Comparison of ENCODE assay signal across 1 cellular context in genomic region chr1:212121772-212122171, GRCh38.
TF ChIP-seq lines count a peak whose summit lies in the region.

No MANE protein-coding gene starts in this region.

TF ChIP-seq in K562, 482 proteins besides CTCF, POLR2A, EP300 and RAD21 (continued from another document and continues in another):
- TF ChIP-seq DEAF1 (CRISPR knock-in tag; IDR thresholded peaks at IDR 0.05) (no peak), DMBX1 (CRISPR knock-in tag; IDR thresholded peaks at IDR 0.05; ENCODE audit: borderline replicate concordance) (no peak), ZNF764 (CRISPR knock-in tag; IDR thresholded peaks at IDR 0.05; ENCODE audit: low read depth) (no peak), ETV5 (CRISPR knock-in tag; IDR thresholded peaks at IDR 0.05; ENCODE audit: low read depth) (no peak), KAT8 (IDR thresholded peaks at IDR 0.05; ENCODE audit: low read depth) (no peak), ERF (CRISPR knock-in tag; IDR thresholded peaks at IDR 0.05) (no peak), RBM22 (IDR thresholded peaks at IDR 0.05; ENCODE audit: low read depth, low read length, poor library complexity, severe bottlenecking) (no peak), SRSF3 (IDR thresholded peaks at IDR 0.05; ENCODE audit: insufficient read depth, low read length) (no peak), POLR2G (IDR thresholded peaks at IDR 0.05; ENCODE audit: low read depth, low read length) (no peak), ZNF146 (CRISPR knock-in tag; IDR thresholded peaks at IDR 0.05; ENCODE audit: unreplicated experiment) (no peak), NFE2L1 (tag; IDR thresholded peaks at IDR 0.05; ENCODE audit: borderline replicate concordance, low read depth) (no peak), BCLAF1 (IDR thresholded peaks at IDR 0.05; ENCODE audit: borderline replicate concordance in 1 of 2, control insufficient read depth in 1 of 2, low read depth in 2 of 2, low read length in 1 of 2) (no peak), SREBF1 (IDR thresholded peaks at IDR 0.05; ENCODE audit: borderline replicate concordance, low read depth, low read length) (no peak), RBBP5 (IDR thresholded peaks at IDR 0.05; ENCODE audit: borderline replicate concordance, insufficient read depth, low read length, poor library complexity, severe bottlenecking) (no peak), HMG20B (CRISPR knock-in tag; IDR thresholded peaks at IDR 0.05) (no peak), HDAC6 (IDR thresholded peaks at IDR 0.05; ENCODE audit: low read depth, low read length) (no peak), ZMIZ1 (IDR thresholded peaks at IDR 0.05; ENCODE audit: low read depth in 2 of 2, low read length in 2 of 2) (no peak), XRCC4 (IDR thresholded peaks at IDR 0.05; ENCODE audit: extremely low read depth, insufficient read depth, insufficient read length) (no peak), BCL6 (CRISPR knock-in tag; IDR thresholded peaks at IDR 0.05) (no peak), LEF1 (IDR thresholded peaks at IDR 0.05) (no peak), VEZF1 (CRISPR knock-in tag; IDR thresholded peaks at IDR 0.05) (peak; percentile 18; the same call in 1 of the 2 replicates), DPF2 (IDR thresholded peaks at IDR 0.05) (0 out of 2 replicates have a peak, but pooled peaks have one; percentile 17), ZNF174 (CRISPR knock-in tag; IDR thresholded peaks at IDR 0.05) (no peak), MEF2D (tag; conservative IDR thresholded peaks at IDR 0.05; ENCODE audit: low read depth) (no peak), GTF3C2 (IDR thresholded peaks at IDR 0.05; ENCODE audit: borderline replicate concordance, extremely low read depth, insufficient read length) (no peak), GABPB2 (CRISPR knock-in tag; conservative IDR thresholded peaks at IDR 0.05) (no peak), CHD7 (IDR thresholded peaks at IDR 0.05; ENCODE audit: low read depth, low read length) (no peak), SOX6 (IDR thresholded peaks at IDR 0.05) (peak; percentile 43; the same call in 1 of the 2 replicates), FUS (optimal IDR thresholded peaks at IDR 0.05; ENCODE audit: low read depth, low read length) (no peak), MAX (CRISPR knock-in tag; IDR thresholded peaks at IDR 0.05) (no peak)
